In the genomic region with DNA sequence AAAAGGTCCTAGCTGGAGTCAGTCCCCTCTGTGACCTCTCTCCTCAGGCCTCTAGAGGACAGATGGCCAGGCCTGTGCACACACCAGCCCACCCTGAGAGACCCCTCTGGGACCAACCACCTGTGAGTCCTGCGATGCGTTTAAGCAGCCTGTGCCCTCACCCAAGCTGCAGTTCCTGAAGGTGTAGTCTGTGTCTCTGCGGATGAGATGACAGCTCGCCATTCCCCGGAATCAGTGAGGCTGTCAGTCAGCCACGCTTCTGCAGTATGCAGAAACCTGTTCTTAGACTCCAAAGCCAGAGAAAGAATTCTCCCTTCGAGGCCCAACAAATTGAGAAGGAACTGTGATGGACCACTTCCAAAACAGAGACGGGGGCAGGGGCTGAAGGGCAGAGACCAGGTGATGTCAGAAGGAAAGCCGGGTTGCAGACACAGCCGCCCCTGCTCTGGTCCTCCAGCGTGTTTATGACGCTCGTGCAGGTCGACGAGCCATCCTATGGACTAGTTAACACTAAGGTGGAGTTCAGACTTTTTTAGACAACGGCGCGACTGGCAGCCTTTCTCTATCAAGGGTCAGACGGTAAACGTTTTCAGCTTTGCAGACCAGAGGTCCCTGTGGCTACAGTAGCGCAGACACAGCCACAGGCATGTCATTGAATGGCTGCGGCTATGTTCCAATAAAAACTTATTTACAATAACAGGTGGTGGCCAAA, we compare ENCODE assay signal across 1 cellular context.
TF ChIP-seq lines count a peak whose summit lies in the region.

No MANE protein-coding gene starts in this region.

TF ChIP-seq in A549, 52 proteins besides CTCF, POLR2A, EP300 and RAD21:
- TF ChIP-seq NPAS2 (CRISPR knock-in tag; IDR thresholded peaks at IDR 0.05; ENCODE audit: borderline replicate concordance) (no peak), ELK1 (IDR thresholded peaks at IDR 0.05; ENCODE audit: low read depth, low read length) (no peak), POLR2AphosphoS2 (conservative IDR thresholded peaks at IDR 0.05; ENCODE audit: low read length) (no peak), ZSCAN20 (CRISPR knock-in tag; IDR thresholded peaks at IDR 0.05) (no peak), ZC3H11A (IDR thresholded peaks at IDR 0.05) (no peak), BHLHE40 (IDR thresholded peaks at IDR 0.05; ENCODE audit: low read depth, low read length) (no peak), EHMT2 (IDR thresholded peaks at IDR 0.05; ENCODE audit: low read depth) (no peak)
